1 cellular context compared by ENCODE assay signal in genomic region chr16:11742536-11743307, GRCh38.
TF ChIP-seq lines count a peak whose summit lies in the region.

A gene with protein sequence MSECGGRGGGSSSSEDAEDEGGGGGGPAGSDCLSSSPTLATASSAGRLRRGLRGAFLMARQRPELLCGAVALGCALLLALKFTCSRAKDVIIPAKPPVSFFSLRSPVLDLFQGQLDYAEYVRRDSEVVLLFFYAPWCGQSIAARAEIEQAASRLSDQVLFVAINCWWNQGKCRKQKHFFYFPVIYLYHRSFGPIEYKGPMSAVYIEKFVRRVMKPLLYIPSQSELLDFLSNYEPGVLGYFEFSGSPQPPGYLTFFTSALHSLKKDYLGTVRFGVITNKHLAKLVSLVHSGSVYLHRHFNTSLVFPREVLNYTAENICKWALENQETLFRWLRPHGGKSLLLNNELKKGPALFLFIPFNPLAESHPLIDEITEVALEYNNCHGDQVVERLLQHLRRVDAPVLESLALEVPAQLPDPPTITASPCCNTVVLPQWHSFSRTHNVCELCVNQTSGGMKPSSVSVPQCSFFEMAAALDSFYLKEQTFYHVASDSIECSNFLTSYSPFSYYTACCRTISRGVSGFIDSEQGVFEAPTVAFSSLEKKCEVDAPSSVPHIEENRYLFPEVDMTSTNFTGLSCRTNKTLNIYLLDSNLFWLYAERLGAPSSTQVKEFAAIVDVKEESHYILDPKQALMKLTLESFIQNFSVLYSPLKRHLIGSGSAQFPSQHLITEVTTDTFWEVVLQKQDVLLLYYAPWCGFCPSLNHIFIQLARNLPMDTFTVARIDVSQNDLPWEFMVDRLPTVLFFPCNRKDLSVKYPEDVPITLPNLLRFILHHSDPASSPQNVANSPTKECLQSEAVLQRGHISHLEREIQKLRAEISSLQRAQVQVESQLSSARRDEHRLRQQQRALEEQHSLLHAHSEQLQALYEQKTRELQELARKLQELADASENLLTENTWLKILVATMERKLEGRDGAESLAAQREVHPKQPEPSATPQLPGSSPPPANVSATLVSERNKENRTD (minus strand): TSS chr16:11742857. CDS start chr16:11742730, 127 bp downstream.

TF ChIP-seq in HepG2, 621 proteins besides CTCF, POLR2A, EP300 and RAD21 (continued from another document and continues in another):
- TF ChIP-seq PAX8 (CRISPR knock-in tag; IDR thresholded peaks at IDR 0.05; ENCODE audit: borderline replicate concordance) (peak; percentile 81; the same call in 1 of the 2 replicates), SMARCE1 (IDR thresholded peaks at IDR 0.05; ENCODE audit: borderline replicate concordance) (no peak), ZBTB1 (CRISPR knock-in tag; IDR thresholded peaks at IDR 0.05; ENCODE audit: borderline replicate concordance) (no peak), ATF6 (CRISPR knock-in tag; conservative IDR thresholded peaks at IDR 0.05) (no peak), ZNF18 (CRISPR knock-in tag; IDR thresholded peaks at IDR 0.05; ENCODE audit: insufficient replicate concordance) (peak; percentile 79), RAD51 (IDR thresholded peaks at IDR 0.05; ENCODE audit: borderline replicate concordance) (no peak), TFDP2 (CRISPR knock-in tag; IDR thresholded peaks at IDR 0.05) (peak; percentile 81), MED1 (CRISPR knock-in tag; IDR thresholded peaks at IDR 0.05) (peak; percentile 89), HOXA9 (CRISPR knock-in tag; IDR thresholded peaks at IDR 0.05; ENCODE audit: borderline replicate concordance) (no peak), SMYD3 (CRISPR knock-in tag; IDR thresholded peaks at IDR 0.05) (no peak), TOE1 (CRISPR knock-in tag; IDR thresholded peaks at IDR 0.05) (no peak; the same call in 1 of the 2 replicates), TFDP1 (CRISPR knock-in tag; IDR thresholded peaks at IDR 0.05; ENCODE audit: borderline replicate concordance) (peak; percentile 74; the same call in 1 of the 2 replicates), MNT (IDR thresholded peaks at IDR 0.05) (peak; percentile 69; the same call in 1 of the 2 replicates), STAG1 (CRISPR knock-in tag; IDR thresholded peaks at IDR 0.05) (no peak), TBX2 (CRISPR knock-in tag; IDR thresholded peaks at IDR 0.05; ENCODE audit: borderline replicate concordance) (peak; percentile 94)
- TF ChIP-seq, protein P1, sequence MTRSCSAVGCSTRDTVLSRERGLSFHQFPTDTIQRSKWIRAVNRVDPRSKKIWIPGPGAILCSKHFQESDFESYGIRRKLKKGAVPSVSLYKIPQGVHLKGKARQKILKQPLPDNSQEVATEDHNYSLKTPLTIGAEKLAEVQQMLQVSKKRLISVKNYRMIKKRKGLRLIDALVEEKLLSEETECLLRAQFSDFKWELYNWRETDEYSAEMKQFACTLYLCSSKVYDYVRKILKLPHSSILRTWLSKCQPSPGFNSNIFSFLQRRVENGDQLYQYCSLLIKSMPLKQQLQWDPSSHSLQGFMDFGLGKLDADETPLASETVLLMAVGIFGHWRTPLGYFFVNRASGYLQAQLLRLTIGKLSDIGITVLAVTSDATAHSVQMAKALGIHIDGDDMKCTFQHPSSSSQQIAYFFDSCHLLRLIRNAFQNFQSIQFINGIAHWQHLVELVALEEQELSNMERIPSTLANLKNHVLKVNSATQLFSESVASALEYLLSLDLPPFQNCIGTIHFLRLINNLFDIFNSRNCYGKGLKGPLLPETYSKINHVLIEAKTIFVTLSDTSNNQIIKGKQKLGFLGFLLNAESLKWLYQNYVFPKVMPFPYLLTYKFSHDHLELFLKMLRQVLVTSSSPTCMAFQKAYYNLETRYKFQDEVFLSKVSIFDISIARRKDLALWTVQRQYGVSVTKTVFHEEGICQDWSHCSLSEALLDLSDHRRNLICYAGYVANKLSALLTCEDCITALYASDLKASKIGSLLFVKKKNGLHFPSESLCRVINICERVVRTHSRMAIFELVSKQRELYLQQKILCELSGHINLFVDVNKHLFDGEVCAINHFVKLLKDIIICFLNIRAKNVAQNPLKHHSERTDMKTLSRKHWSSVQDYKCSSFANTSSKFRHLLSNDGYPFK (CRISPR knock-in tag; IDR thresholded peaks at IDR 0.05; ENCODE audit: borderline replicate concordance) = no peak
- TF ChIP-seq, protein P2, sequence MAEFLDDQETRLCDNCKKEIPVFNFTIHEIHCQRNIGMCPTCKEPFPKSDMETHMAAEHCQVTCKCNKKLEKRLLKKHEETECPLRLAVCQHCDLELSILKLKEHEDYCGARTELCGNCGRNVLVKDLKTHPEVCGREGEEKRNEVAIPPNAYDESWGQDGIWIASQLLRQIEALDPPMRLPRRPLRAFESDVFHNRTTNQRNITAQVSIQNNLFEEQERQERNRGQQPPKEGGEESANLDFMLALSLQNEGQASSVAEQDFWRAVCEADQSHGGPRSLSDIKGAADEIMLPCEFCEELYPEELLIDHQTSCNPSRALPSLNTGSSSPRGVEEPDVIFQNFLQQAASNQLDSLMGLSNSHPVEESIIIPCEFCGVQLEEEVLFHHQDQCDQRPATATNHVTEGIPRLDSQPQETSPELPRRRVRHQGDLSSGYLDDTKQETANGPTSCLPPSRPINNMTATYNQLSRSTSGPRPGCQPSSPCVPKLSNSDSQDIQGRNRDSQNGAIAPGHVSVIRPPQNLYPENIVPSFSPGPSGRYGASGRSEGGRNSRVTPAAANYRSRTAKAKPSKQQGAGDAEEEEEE (CRISPR knock-in tag; IDR thresholded peaks at IDR 0.05; ENCODE audit: borderline replicate concordance) = 0 out of 2 replicates have a peak, but pooled peaks have one; percentile 46
- TF ChIP-seq, protein P3, sequence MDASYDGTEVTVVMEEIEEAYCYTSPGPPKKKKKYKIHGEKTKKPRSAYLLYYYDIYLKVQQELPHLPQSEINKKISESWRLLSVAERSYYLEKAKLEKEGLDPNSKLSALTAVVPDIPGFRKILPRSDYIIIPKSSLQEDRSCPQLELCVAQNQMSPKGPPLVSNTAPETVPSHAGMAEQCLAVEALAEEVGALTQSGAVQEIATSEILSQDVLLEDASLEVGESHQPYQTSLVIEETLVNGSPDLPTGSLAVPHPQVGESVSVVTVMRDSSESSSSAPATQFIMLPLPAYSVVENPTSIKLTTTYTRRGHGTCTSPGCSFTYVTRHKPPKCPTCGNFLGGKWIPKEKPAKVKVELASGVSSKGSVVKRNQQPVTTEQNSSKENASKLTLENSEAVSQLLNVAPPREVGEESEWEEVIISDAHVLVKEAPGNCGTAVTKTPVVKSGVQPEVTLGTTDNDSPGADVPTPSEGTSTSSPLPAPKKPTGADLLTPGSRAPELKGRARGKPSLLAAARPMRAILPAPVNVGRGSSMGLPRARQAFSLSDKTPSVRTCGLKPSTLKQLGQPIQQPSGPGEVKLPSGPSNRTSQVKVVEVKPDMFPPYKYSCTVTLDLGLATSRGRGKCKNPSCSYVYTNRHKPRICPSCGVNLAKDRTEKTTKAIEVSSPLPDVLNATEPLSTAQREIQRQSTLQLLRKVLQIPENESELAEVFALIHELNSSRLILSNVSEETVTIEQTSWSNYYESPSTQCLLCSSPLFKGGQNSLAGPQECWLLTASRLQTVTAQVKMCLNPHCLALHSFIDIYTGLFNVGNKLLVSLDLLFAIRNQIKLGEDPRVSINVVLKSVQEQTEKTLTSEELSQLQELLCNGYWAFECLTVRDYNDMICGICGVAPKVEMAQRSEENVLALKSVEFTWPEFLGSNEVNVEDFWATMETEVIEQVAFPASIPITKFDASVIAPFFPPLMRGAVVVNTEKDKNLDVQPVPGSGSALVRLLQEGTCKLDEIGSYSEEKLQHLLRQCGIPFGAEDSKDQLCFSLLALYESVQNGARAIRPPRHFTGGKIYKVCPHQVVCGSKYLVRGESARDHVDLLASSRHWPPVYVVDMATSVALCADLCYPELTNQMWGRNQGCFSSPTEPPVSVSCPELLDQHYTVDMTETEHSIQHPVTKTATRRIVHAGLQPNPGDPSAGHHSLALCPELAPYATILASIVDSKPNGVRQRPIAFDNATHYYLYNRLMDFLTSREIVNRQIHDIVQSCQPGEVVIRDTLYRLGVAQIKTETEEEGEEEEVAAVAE (CRISPR knock-in tag; IDR thresholded peaks at IDR 0.05; ENCODE audit: borderline replicate concordance) = 0 out of 2 replicates have a peak, but pooled peaks have one; percentile 57
- TF ChIP-seq, protein P4, sequence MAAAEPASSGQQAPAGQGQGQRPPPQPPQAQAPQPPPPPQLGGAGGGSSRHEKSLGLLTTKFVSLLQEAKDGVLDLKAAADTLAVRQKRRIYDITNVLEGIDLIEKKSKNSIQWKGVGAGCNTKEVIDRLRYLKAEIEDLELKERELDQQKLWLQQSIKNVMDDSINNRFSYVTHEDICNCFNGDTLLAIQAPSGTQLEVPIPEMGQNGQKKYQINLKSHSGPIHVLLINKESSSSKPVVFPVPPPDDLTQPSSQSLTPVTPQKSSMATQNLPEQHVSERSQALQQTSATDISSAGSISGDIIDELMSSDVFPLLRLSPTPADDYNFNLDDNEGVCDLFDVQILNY (CRISPR knock-in tag; conservative IDR thresholded peaks at IDR 0.05) = peak; percentile 64
- TF ChIP-seq, protein P5, sequence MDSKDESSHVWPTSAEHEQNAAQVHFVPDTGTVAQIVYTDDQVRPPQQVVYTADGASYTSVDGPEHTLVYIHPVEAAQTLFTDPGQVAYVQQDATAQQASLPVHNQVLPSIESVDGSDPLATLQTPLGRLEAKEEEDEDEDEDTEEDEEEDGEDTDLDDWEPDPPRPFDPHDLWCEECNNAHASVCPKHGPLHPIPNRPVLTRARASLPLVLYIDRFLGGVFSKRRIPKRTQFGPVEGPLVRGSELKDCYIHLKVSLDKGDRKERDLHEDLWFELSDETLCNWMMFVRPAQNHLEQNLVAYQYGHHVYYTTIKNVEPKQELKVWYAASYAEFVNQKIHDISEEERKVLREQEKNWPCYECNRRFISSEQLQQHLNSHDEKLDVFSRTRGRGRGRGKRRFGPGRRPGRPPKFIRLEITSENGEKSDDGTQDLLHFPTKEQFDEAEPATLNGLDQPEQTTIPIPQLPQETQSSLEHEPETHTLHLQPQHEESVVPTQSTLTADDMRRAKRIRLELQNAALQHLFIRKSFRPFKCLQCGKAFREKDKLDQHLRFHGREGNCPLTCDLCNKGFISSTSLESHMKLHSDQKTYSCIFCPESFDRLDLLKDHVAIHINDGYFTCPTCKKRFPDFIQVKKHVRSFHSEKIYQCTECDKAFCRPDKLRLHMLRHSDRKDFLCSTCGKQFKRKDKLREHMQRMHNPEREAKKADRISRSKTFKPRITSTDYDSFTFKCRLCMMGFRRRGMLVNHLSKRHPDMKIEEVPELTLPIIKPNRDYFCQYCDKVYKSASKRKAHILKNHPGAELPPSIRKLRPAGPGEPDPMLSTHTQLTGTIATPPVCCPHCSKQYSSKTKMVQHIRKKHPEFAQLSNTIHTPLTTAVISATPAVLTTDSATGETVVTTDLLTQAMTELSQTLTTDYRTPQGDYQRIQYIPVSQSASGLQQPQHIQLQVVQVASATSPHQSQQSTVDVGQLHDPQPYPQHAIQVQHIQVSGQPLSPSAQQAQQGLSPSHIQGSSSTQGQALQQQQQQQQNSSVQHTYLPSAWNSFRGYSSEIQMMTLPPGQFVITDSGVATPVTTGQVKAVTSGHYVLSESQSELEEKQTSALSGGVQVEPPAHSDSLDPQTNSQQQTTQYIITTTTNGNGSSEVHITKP (CRISPR knock-in tag; IDR thresholded peaks at IDR 0.05; ENCODE audit: low read depth) = peak; percentile 51; the same call in 1 of the 2 replicates
